In the genomic region with DNA sequence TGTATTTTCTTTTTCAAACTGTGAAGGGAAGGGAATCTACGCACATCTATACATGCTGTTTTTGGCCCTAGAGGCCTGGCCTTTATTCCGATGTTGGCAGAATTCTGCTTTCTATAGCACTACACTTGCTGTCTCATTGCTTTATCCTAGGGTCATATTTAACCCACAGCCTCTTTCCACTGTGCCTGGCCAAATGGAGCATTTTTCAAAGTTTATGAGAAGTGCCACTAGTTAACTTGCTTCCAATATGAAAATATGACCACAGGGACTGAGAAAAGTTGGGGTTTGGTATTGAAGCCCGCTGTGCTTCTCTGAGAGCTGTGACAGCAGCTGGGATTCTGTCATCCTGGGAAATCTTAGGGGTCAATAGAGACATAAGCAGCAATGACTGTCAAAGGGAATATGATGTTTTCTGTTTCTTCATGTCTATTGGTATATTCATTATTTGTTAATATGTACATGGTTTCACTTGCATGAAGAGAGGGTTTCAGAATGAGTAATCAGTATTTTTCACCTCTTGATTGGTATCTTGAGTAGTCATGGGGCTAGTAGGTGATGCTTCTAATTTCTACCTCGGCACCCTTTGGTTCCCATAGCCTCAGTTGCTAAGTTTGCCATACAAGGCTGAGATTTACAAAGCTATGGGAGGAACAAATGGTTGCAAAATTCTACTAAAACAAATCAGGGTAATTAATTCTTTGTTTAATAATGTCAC, we compare ENCODE assay signal across 16 cellular contexts.
DNase-seq lines count a peak whose midpoint lies in the region; ATAC-seq and TF ChIP-seq lines count a peak whose summit lies in the region.
"Had no signal": no experiment of that assay in that cellular context is flagged by ENCODE, and none has a peak within 500 bp of the region (broad histone marks: within the 10 kb centered on the region; RNA-seq: fewer than 3 reads in every experiment).

No MANE protein-coding gene starts in this region.

- TF ChIP-seq POLR2A in esophagus squamous epithelium (IDR thresholded peaks at IDR 0.05) (no peak), gastroesophageal sphincter (IDR thresholded peaks at IDR 0.05) (no peak)

- no peak overlapping the region for H3K27ac ChIP-seq in esophagus squamous epithelium
- no peak overlapping the region for H3K27ac ChIP-seq in gastroesophageal sphincter
- H3K27ac ChIP-seq: breast epithelium, SK-N-MC had no signal

- H3K36me3 ChIP-seq in esophagus squamous epithelium: no peaks in the 10 kb centered on the region
- H3K36me3 ChIP-seq in gastroesophageal sphincter: no peaks in the 10 kb centered on the region
- H3K36me3 ChIP-seq: breast epithelium, MG63 had no signal

- WGBS in esophagus squamous epithelium, 2 donors: 87 to 92% methylated on average over 4 of the region's 4 CpGs
- 87 to 91% methylated on average over 4 of the region's 4 CpGs for WGBS in gastroesophageal sphincter (ENCODE audit: low coverage in 1 of 2), 2 donors

- H3K4me1 ChIP-seq in esophagus squamous epithelium (no peaks in the 10 kb centered on the region), gastroesophageal sphincter (no peaks in the 10 kb centered on the region)
- H3K4me1 ChIP-seq: breast epithelium had no signal

- in situ Hi-C loops in GM13977 (cut with MboI; ENCODE audit: low pct_unique_long_range_greater_than_20kb, low sequenced_read_pairs, unreplicated experiment): no loop called here

- TF ChIP-seq CTCF in GM13977 (IDR thresholded peaks at IDR 0.05; ENCODE audit: extremely low read depth, insufficient read depth, missing control alignments): no peak
- TF ChIP-seq CTCF in esophagus squamous epithelium (IDR thresholded peaks at IDR 0.05): no peak
- TF ChIP-seq CTCF in gastroesophageal sphincter (IDR thresholded peaks at IDR 0.05): no peak

- TF ChIP-seq EP300 in gastroesophageal sphincter (IDR thresholded peaks at IDR 0.05): no peak

- ATAC-seq in GM19372 (IDR thresholded peaks at IDR 0.05; ENCODE audit: low read depth, unreplicated experiment) (peak; percentile 96), HG02642 (IDR thresholded peaks at IDR 0.05; ENCODE audit: poor library complexity, unreplicated experiment) (peak; percentile 95), HG03342 (IDR thresholded peaks at IDR 0.05; ENCODE audit: unreplicated experiment) (peak; percentile 99), gastroesophageal sphincter (no peak)
- ATAC-seq: HCT116, WTC11 had no signal

- no peaks in the 10 kb centered on the region for H3K9me3 ChIP-seq in esophagus squamous epithelium
- H3K9me3 ChIP-seq in gastroesophageal sphincter: no peaks in the 10 kb centered on the region
- H3K9me3 ChIP-seq: breast epithelium, MG63 had no signal

- intact Hi-C loops in esophagus squamous epithelium (cut with DNase I): no loop called here

- H3K27me3 ChIP-seq in esophagus squamous epithelium (no peaks in the 10 kb centered on the region), gastroesophageal sphincter (no peaks in the 10 kb centered on the region)
- H3K27me3 ChIP-seq: breast epithelium, MG63 had no signal

- H3K4me3 ChIP-seq in esophagus squamous epithelium (no peak overlapping the region), gastroesophageal sphincter (no peak overlapping the region)
- H3K4me3 ChIP-seq: breast epithelium, MG63, SK-N-MC had no signal

- peak; percentile 38 for DNase-seq in GM13977 (ENCODE audit: low spot score)
- DNase-seq in esophagus squamous epithelium (lab: John Stamatoyannopoulos, UW): no peak
- DNase-seq in NCI-H774 (lab: John Stamatoyannopoulos, UW): no peak
- DNase-seq in activated CD4-positive, alpha-beta T cell treated with anti-CD3 and anti-CD28 coated beads, Interleukin-2, amount 50 U/mL, for 1 hour: no peak
- DNase-seq: mesenchymal stem cell, MG63, NCI-H526 treated with DMSO at 0.1 percent for 48 hours, posterior cingulate gyrus had no signal
